In the genomic region with DNA sequence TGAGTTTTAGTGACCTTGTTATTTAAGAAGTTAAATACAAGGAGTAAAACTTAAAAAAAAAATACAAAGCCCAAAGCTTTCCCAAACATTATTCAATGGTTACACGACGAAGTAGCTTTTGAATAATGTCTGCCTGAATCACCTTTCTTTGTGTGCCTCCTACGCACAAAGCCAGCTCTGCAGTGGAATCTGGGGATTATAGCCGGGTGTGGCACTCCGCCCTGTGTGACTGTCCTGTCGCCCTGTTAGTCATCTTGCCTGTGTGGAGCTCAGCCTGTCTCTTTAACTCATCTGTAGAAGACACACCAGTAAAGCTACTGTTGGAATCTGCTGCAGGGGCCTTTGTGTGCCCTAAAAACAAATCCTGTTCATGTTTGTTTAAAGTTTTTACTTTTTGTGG, we compare ENCODE assay signal across 11 cellular contexts.
DNase-seq lines count a peak whose midpoint lies in the region; ATAC-seq and TF ChIP-seq lines count a peak whose summit lies in the region.
"Had no signal": no experiment of that assay in that cellular context is flagged by ENCODE, and none has a peak within 500 bp of the region (broad histone marks: within the 10 kb centered on the region; RNA-seq: fewer than 3 reads in every experiment).

No MANE protein-coding gene starts in this region.

- no peak for TF ChIP-seq CTCF in fibroblast of pulmonary artery (IDR thresholded peaks at IDR 0.05; ENCODE audit: low read length, missing control alignments)
- no peak for TF ChIP-seq CTCF in type B pancreatic cell (conservative IDR thresholded peaks at IDR 0.05)
- TF ChIP-seq CTCF in lower leg skin (IDR thresholded peaks at IDR 0.05) = no peak

- no peak overlapping the region for H3K4ac ChIP-seq in neuronal stem cell (ENCODE audit: low read length)

- H2BK12ac ChIP-seq in neuronal stem cell (ENCODE audit: low read length) = no peak overlapping the region

- no peak for ATAC-seq in GM21447 (IDR thresholded peaks at IDR 0.05; ENCODE audit: unreplicated experiment)

- no peak overlapping the region for H3K4me2 ChIP-seq in neuronal stem cell (ENCODE audit: insufficient read depth, low read length, poor library complexity, severe bottlenecking)

- no peak overlapping the region for H3K27ac ChIP-seq in neuronal stem cell (replicated peaks; ENCODE audit: low read length)

- no CpG with 5 or more reads among the region's 6 CpGs for WGBS in neuronal stem cell (ENCODE audit: extremely low coverage in 2 of 2, insufficient read length in 2 of 2, insufficient replicate concordance in 1 of 2), 2 donors
- WGBS in lower leg skin, 2 donors = 31 to 41% methylated on average over 6 of the region's 6 CpGs

- no peak overlapping the region for H3K23ac ChIP-seq in neuronal stem cell (ENCODE audit: low read depth, low read length, poor library complexity)

- intact Hi-C loops in lower leg skin (cut with DNase I; ENCODE audit: low total_unique reads) = no loop called here

- no peak for TF ChIP-seq POLR2A in lower leg skin (IDR thresholded peaks at IDR 0.05)

- no peak overlapping the region for H2AK5ac ChIP-seq in neuronal stem cell (ENCODE audit: low read depth, low read length)

- H3K36me3 ChIP-seq in neuronal stem cell (replicated peaks in 1 of 2; ENCODE audit: control insufficient read depth in 2 of 2, insufficient read depth in 2 of 2, low read length in 2 of 2) = peaks cover 14 to 62% of the 10 kb centered on the region in 2 donors

- no peaks in the 10 kb centered on the region for H3K9me3 Mint-ChIP-seq in type B pancreatic cell
- H3K9me3 Mint-ChIP-seq: activated CD4-positive, alpha-beta T cell treated with anti-CD3 and anti-CD28 coated beads, Interleukin-2, amount 10 ng/mL, durations not matched to agents 24 days and 14 days had no signal

- no peak overlapping the region for H3K18ac ChIP-seq in neuronal stem cell (ENCODE audit: low read length)

- H2BK120ac ChIP-seq in neuronal stem cell (ENCODE audit: low read depth, low read length) = no peak overlapping the region

- H3K9ac ChIP-seq in neuronal stem cell (ENCODE audit: low read depth, low read length, poor library complexity) = no peak overlapping the region

- H3K9me3 ChIP-seq in neuronal stem cell (replicated peaks in 1 of 2; ENCODE audit: control insufficient read depth in 2 of 2, insufficient read depth in 1 of 2, low read depth in 1 of 2, low read length in 2 of 2) = peaks cover 0 to 1% of the 10 kb centered on the region in 2 donors

- no peak overlapping the region for H2AFZ ChIP-seq in neuronal stem cell (ENCODE audit: low read length)

- peaks cover 31% of the 10 kb centered on the region for H3K4me1 Mint-ChIP-seq in type B pancreatic cell (ENCODE audit: unreplicated experiment)

- no peak overlapping the region for H4K8ac ChIP-seq in neuronal stem cell (ENCODE audit: low read depth, low read length)

- H4K91ac ChIP-seq in neuronal stem cell (ENCODE audit: low read depth, low read length, poor library complexity) = no peak overlapping the region

- no peaks in the 10 kb centered on the region for H3K27me3 ChIP-seq in neuronal stem cell (ENCODE audit: control insufficient read depth in 3 of 3, insufficient read depth in 3 of 3, low read depth in 1 of 3, low read length in 3 of 3)

- no peak overlapping the region for H2BK5ac ChIP-seq in neuronal stem cell (ENCODE audit: low read length)

- H3K27me3 Mint-ChIP-seq in type B pancreatic cell = no peaks in the 10 kb centered on the region
- H3K27me3 Mint-ChIP-seq: activated CD4-positive, alpha-beta T cell treated with anti-CD3 and anti-CD28 coated beads, Interleukin-2, amount 10 ng/mL, durations not matched to agents 24 days and 14 days had no signal

- H3K36me3 Mint-ChIP-seq in type B pancreatic cell = peaks cover 8% of the 10 kb centered on the region

- H3K27ac Mint-ChIP-seq in type B pancreatic cell = peak overlapping the region; percentile 94
- H3K27ac Mint-ChIP-seq: activated CD4-positive, alpha-beta T cell treated with anti-CD3 and anti-CD28 coated beads, Interleukin-2, amount 10 ng/mL, durations not matched to agents 24 days and 14 days had no signal

- H3K4me3 ChIP-seq in fibroblast of pulmonary artery (replicated peaks; ENCODE audit: low read depth, low read length) = no peak overlapping the region
- no peak overlapping the region for H3K4me3 ChIP-seq in neuronal stem cell (ENCODE audit: low read length in 2 of 2)
- H3K4me3 ChIP-seq in lower leg skin (ENCODE audit: low read depth, poor library complexity, severe bottlenecking) = no peak overlapping the region

- H3K4me1 ChIP-seq in neuronal stem cell (ENCODE audit: control insufficient read depth in 2 of 2, insufficient read depth in 1 of 2, low read depth in 1 of 2, low read length in 2 of 2) = peaks cover 5 to 6% of the 10 kb centered on the region in 2 donors

- no peak overlapping the region for H3K14ac ChIP-seq in neuronal stem cell (ENCODE audit: low read length)

- H3K79me1 ChIP-seq in neuronal stem cell (ENCODE audit: low read depth, low read length) = no peaks in the 10 kb centered on the region

- peak; percentile 21 for DNase-seq in stimulated activated CD4-positive, alpha-beta T cell treated with anti-CD3 and anti-CD28 coated beads, Interleukin-15, amount 100 ng/mL, for 24 hours
- no peak for DNase-seq in stimulated activated CD4-positive, alpha-beta T cell treated with anti-CD3 and anti-CD28 coated beads, Interleukin-12 subunit alpha, Interleukin-12 subunit beta, amount 100 ng/mL, for 4 hours
- DNase-seq in RKO (ENCODE audit: low spot score) = peak; percentile 41
- DNase-seq in fibroblast of pulmonary artery (ENCODE audit: low read depth) = peak; percentile 14
- no peak for DNase-seq in type B pancreatic cell (ENCODE audit: extremely low spot score, unreplicated experiment)
- no peak for DNase-seq in neuronal stem cell (ENCODE audit: low spot score)
- DNase-seq in lower leg skin (ENCODE audit: low spot score in 2 of 2) = no peak
- DNase-seq: activated CD4-positive, alpha-beta T cell treated with anti-CD3 and anti-CD28 coated beads, Interleukin-2, amount 10 ng/mL, durations not matched to agents 24 days and 14 days; NCI-H526; right cardiac atrium had no signal

- H3K4me3 Mint-ChIP-seq in type B pancreatic cell = no peak overlapping the region
- H3K4me3 Mint-ChIP-seq: activated CD4-positive, alpha-beta T cell treated with anti-CD3 and anti-CD28 coated beads, Interleukin-2, amount 10 ng/mL, durations not matched to agents 24 days and 14 days had no signal

- H2BK15ac ChIP-seq in neuronal stem cell (ENCODE audit: low read length) = no peak overlapping the region

Comparison
In these comparisons a context has a peak if more than half of its experiments do, and no peak if none do; other contexts are left out.
1. DNase-seq: peak in stimulated activated CD4-positive, alpha-beta T cell treated with anti-CD3 and anti-CD28 coated beads, Interleukin-15, amount 100 ng/mL, for 24 hours (single experiment), RKO (single experiment) and fibroblast of pulmonary artery (single experiment); none in stimulated activated CD4-positive, alpha-beta T cell treated with anti-CD3 and anti-CD28 coated beads, Interleukin-12 subunit alpha, Interleukin-12 subunit beta, amount 100 ng/mL, for 4 hours (single experiment), type B pancreatic cell (single experiment), neuronal stem cell (single experiment) and lower leg skin (0 of 2).